ENCODE assay signal across 19 cellular contexts in genomic region chr5:13763719-13764118, GRCh38.
DNase-seq lines count a peak whose midpoint lies in the region; ATAC-seq and TF ChIP-seq lines count a peak whose summit lies in the region.
"Had no signal": no experiment of that assay in that cellular context is flagged by ENCODE, and none has a peak within 500 bp of the region (broad histone marks: within the 10 kb centered on the region; RNA-seq: fewer than 3 reads in every experiment).

No MANE protein-coding gene starts in this region.

- no peaks in the 10 kb centered on the region for H3K79me1 ChIP-seq in IMR-90 (ENCODE audit: low read depth in 1 of 2, low read length in 2 of 2)

- no peak overlapping the region for H2AFZ ChIP-seq in IMR-90 (replicated peaks; ENCODE audit: low read length, poor library complexity)
- H2AFZ ChIP-seq: GM23338 had no signal

- no peak for ATAC-seq in IMR-90 (ENCODE audit: low read depth)
- peak; percentile 95 for ATAC-seq in left lobe of liver
- ATAC-seq: A549, GM23338, HCT116 had no signal

- no peak overlapping the region for H2AK9ac ChIP-seq in IMR-90 (replicated peaks; ENCODE audit: low read depth, low read length, poor library complexity)

- H3K27ac ChIP-seq in IMR-90 (ENCODE audit: insufficient read depth, low read length): no peak overlapping the region
- H3K27ac ChIP-seq in left ventricle myocardium inferior (replicated peaks): no peak overlapping the region
- H3K27ac ChIP-seq: A549 had no signal

- H3K4me3 ChIP-seq in IMR-90 (ENCODE audit: insufficient read depth, low read depth, low read length) (no peak overlapping the region), left ventricle myocardium inferior (no peak overlapping the region)
- H3K4me3 ChIP-seq: A549, GM23338 had no signal

- no peak overlapping the region for H3K9ac ChIP-seq in IMR-90 (ENCODE audit: low read depth, low read length)

- no peak overlapping the region for H4K91ac ChIP-seq in IMR-90 (ENCODE audit: insufficient read depth, low read depth, low read length)

- H3K9me3 ChIP-seq in IMR-90 (ENCODE audit: control insufficient read depth, insufficient read depth, low read length): no peaks in the 10 kb centered on the region
- no peaks in the 10 kb centered on the region for H3K9me3 ChIP-seq in left ventricle myocardium inferior (replicated peaks)
- H3K9me3 ChIP-seq: A549 had no signal

- POLR2A ChIA-PET in IMR-90 (lab: Charles Lee; ENCODE audit: unreplicated experiment): no interaction called here

- H3K36me3 ChIP-seq in IMR-90 (ENCODE audit: control insufficient read depth, insufficient read depth, low read length): peaks cover 10% of the 10 kb centered on the region
- no peaks in the 10 kb centered on the region for H3K36me3 ChIP-seq in left ventricle myocardium inferior

- H3K14ac ChIP-seq in IMR-90 (replicated peaks; ENCODE audit: low read depth, low read length): no peak overlapping the region

- no TSS peak for BruUV-seq in IMR-90 (replicated peaks; lab: Mats Ljungman, UMichigan)

- no peak overlapping the region for H3K56ac ChIP-seq in IMR-90 (ENCODE audit: extremely low read depth, insufficient read depth, low read length)

- WGBS in IMR-90 (ENCODE audit: extremely low coverage in 2 of 2, insufficient read length in 1 of 2), 2 experiments: 60% methylated on average over 1 of the region's 3 CpGs; no CpG with 5 or more reads in 1 of the 2 experiments

- 0 out of 2 replicates have a peak, but pooled peaks cover 4% of the 10 kb centered on the region for H3K9me1 ChIP-seq in IMR-90 (ENCODE audit: insufficient read depth, low read length)

- TF ChIP-seq RAD21 in IMR-90 (IDR thresholded peaks at IDR 0.05; ENCODE audit: low read length): no peak

- DNase-seq in NCI-H82 (lab: John Stamatoyannopoulos, UW): peak; percentile 0
- DNase-seq in NCI-H82 treated with DMSO at 0.1 percent for 48 hours (lab: John Stamatoyannopoulos, UW; ENCODE audit: unreplicated experiment): no peak
- no peak for DNase-seq in IMR-90
- DNase-seq in left lobe of liver (ENCODE audit: low spot score): no peak
- no peak for DNase-seq in AML-193 (lab: John Stamatoyannopoulos, UW)
- DNase-seq in left ventricle myocardium inferior: no peak
- DNase-seq: 8988T; ACHN; C1 segment of cervical spinal cord; Calu3; CD4-positive, alpha-beta memory T cell; COR-L47; DMS53; DMS79 treated with DMSO at 0.1 percent for 48 hours; GF-D8; H9 had no signal

- H3K4ac ChIP-seq in IMR-90 (ENCODE audit: low read depth, low read length): no peak overlapping the region

- no peak overlapping the region for H4K8ac ChIP-seq in IMR-90 (ENCODE audit: low read depth in 2 of 2, low read length in 2 of 2)

- dilution Hi-C loops in IMR-90 (cut with HindIII; ENCODE audit: low sequenced_read_pairs, unreplicated experiment): no loop called here

- H3K4me2 ChIP-seq in IMR-90 (ENCODE audit: low read depth, low read length): no peak overlapping the region
- H3K4me2 ChIP-seq: A549, GM23338 had no signal

- in situ Hi-C loops in IMR-90 (cut with MboI; ENCODE audit: low sequenced_read_pairs): no loop called here

- no peak overlapping the region for H2BK15ac ChIP-seq in IMR-90 (ENCODE audit: low read depth, low read length)

- no peak overlapping the region for H3K18ac ChIP-seq in IMR-90 (ENCODE audit: low read depth, low read length)

- CTCF ChIA-PET in IMR-90 (lab: Yijun Ruan, JAX): interaction anchor here (0.8 kb wide), 1 partner anchor 104 kb away, joined by 3 read pairs; no protein-coding TSS in a partner anchor

- 0 out of 2 replicates have a peak overlapping the region, but pooled peaks have one; percentile 10 for H3K23ac ChIP-seq in IMR-90 (ENCODE audit: low read depth, low read length)

- H3K4me1 ChIP-seq in IMR-90 (ENCODE audit: control insufficient read depth, insufficient read depth, low read length) (peaks cover 6% of the 10 kb centered on the region; the same call in 1 of the 2 replicates), left ventricle myocardium inferior (no peaks in the 10 kb centered on the region)
- H3K4me1 ChIP-seq: A549 had no signal

- intact Hi-C loops in IMR-90 (cut with micrococcal nuclease) (no loop called here), left ventricle myocardium inferior (cut with micrococcal nuclease) (no loop called here)

- no peak overlapping the region for H2BK5ac ChIP-seq in IMR-90 (ENCODE audit: low read depth, low read length, poor library complexity, severe bottlenecking)

- H4K5ac ChIP-seq in IMR-90 (ENCODE audit: low read depth, low read length): no peak overlapping the region

- TF ChIP-seq CTCF in IMR-90 (conservative IDR thresholded peaks at IDR 0.05; ENCODE audit: low read depth, low read length) (no peak), left ventricle myocardium inferior (IDR thresholded peaks at IDR 0.05; ENCODE audit: borderline replicate concordance) (no peak)

- 0 out of 2 replicates have a peak overlapping the region, but pooled peaks have one; percentile 20 for H2AK5ac ChIP-seq in IMR-90 (ENCODE audit: low read depth, low read length)

- H3K27me3 ChIP-seq in IMR-90 (ENCODE audit: control insufficient read depth, insufficient read depth, low read length) (no peaks in the 10 kb centered on the region), left ventricle myocardium inferior (ENCODE audit: low read depth) (no peaks in the 10 kb centered on the region)

- H4K20me1 ChIP-seq in IMR-90 (ENCODE audit: insufficient read depth, low read length): no peaks in the 10 kb centered on the region

- H2BK120ac ChIP-seq in IMR-90 (ENCODE audit: low read depth, low read length): peak overlapping the region; percentile 30; the same call in 1 of the 2 replicates

- 0 out of 2 replicates have a peak overlapping the region, but pooled peaks have one; percentile 17 for H2BK20ac ChIP-seq in IMR-90 (ENCODE audit: low read depth, low read length)

- no peak for TF ChIP-seq POLR2A in IMR-90 (IDR thresholded peaks at IDR 0.05; ENCODE audit: low read depth, low read length)

TF ChIP-seq in IMR-90, 13 proteins besides CTCF, POLR2A, EP300 and RAD21:
- TF ChIP-seq CEBPB (IDR thresholded peaks at IDR 0.05; ENCODE audit: low read depth, low read length) (no peak), MAFK (IDR thresholded peaks at IDR 0.05; ENCODE audit: low read depth, low read length) (no peak), FOS (IDR thresholded peaks at IDR 0.05; ENCODE audit: low read depth, low read length) (no peak)
TF ChIP-seq in IMR-90: peak in this region for 0.
